12 cellular contexts compared by ENCODE assay signal in the genomic region with DNA sequence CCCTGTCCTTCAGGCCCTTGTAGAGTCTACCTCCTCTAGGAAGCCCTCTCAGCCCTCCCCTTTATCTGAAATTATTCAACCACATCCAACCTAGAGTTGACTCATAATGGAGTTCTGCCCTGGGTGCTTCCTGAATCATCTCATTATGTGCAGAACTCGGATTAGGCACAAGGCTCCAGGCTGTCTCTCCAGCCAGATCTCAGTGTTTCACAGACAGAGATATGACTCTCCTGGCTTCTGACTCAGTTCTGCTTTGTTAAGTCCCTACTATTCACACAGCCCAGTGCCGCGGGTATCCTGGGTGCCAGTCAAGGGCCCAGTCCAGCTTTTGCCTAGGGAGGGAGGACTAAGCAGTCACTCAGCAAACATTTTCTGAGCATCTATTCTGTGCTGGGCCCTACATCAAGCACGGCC. TPM values are rescaled to one million over a fixed set of nuclear protein-coding genes. Genes with fewer than 3 reads are reported as not detected.
DNase-seq lines count a peak whose midpoint lies in the region; ATAC-seq, FAIRE-seq and TF ChIP-seq lines count a peak whose summit lies in the region.
"Had no signal": no experiment of that assay in that cellular context is flagged by ENCODE, and none has a peak within 500 bp of the region (broad histone marks: within the 10 kb centered on the region; RNA-seq: fewer than 3 reads in every experiment).

No MANE protein-coding gene starts in this region.

- H3K4me3 Mint-ChIP-seq in T-helper 17 cell = no peak overlapping the region

- ATAC-seq in A549 (peak; percentile 51 to 69; a peak in 5 of 6 replicates), SK-N-SH treated with all-trans-retinoic acid at 6 μM for 48 hours (peak; percentile 71), T-helper 17 cell (no peak), HG03175 (IDR thresholded peaks at IDR 0.05; ENCODE audit: unreplicated experiment) (no peak), gastrocnemius medialis (no peak)

- in situ Hi-C loops in gastrocnemius medialis (cut with MboI; ENCODE audit: low sequenced_read_pairs in 4 of 4) = no loop called here

- TF ChIP-seq RAD21 in A549 (conservative IDR thresholded peaks at IDR 0.05 in 1 of 2, IDR thresholded peaks at IDR 0.05 in 1 of 2) = no peak; a peak in 1 of 5 replicates

- H3K4me3 ChIP-seq in A549 (no peak overlapping the region), HEK293 (ENCODE audit: low read depth, low read length) (no peak overlapping the region), fibroblast of the aortic adventitia (ENCODE audit: low read depth, low read length) (no peak overlapping the region), gastrocnemius medialis (no peak overlapping the region)
- H3K4me3 ChIP-seq: colonic mucosa had no signal

- no peak for FAIRE-seq in A549 (lab: Jason Lieb, UNC)

- TF ChIP-seq CTCF in A549 (IDR thresholded peaks at IDR 0.05) = no peak
- TF ChIP-seq CTCF in HEK293 (tag by site-specific recombination; IDR thresholded peaks at IDR 0.05) = no peak
- TF ChIP-seq CTCF in fibroblast of the aortic adventitia (IDR thresholded peaks at IDR 0.05; ENCODE audit: insufficient read depth, low read length) = no peak
- no peak for TF ChIP-seq CTCF in gastrocnemius medialis (IDR thresholded peaks at IDR 0.05 in 4 of 5, conservative IDR thresholded peaks at IDR 0.05 in 1 of 5)

- H3K36me3 ChIP-seq in HEK293 (ENCODE audit: control insufficient read depth in 2 of 2, insufficient read depth in 1 of 2, low read length in 2 of 2) (peaks cover 0 to 12% of the 10 kb centered on the region in 2 experiments; a peak in 1 of 3 replicates), gastrocnemius medialis (no peaks in the 10 kb centered on the region)
- H3K36me3 ChIP-seq: colonic mucosa had no signal

- H3K27me3 Mint-ChIP-seq in T-helper 17 cell = peaks cover 33% of the 10 kb centered on the region

- peak overlapping the region; percentile 90 to 97 for H3K27ac ChIP-seq in A549
- peak overlapping the region; percentile 53; the same call in 1 of the 2 replicates for H3K27ac ChIP-seq in HEK293 (ENCODE audit: extremely low read depth, low read depth, low read length)
- H3K27ac ChIP-seq in gastrocnemius medialis = no peak overlapping the region
- H3K27ac ChIP-seq: colonic mucosa had no signal

- intact Hi-C loops in gastrocnemius medialis (cut with DNase I; ENCODE audit: low total_unique reads) = no loop called here

- CTCF ChIA-PET in A549 (lab: Yijun Ruan, JAX) = interaction anchor here (1.1 to 4.8 kb wide), 2 partner anchors 14 to 114 kb away, joined by 5 to 26 read pairs; no protein-coding TSS in a partner anchor
- CTCF ChIA-PET in HEK293 (lab: Yijun Ruan, JAX) = interaction anchor here (0.7 to 5.3 kb wide), 4 partner anchors 11 to 116 kb away, joined by 3 to 38 read pairs (median 10); no protein-coding TSS in a partner anchor

- H3K4me2 ChIP-seq in A549 = peak overlapping the region; percentile 44

- TF ChIP-seq POLR2A in A549 (IDR thresholded peaks at IDR 0.05; ENCODE audit: low read length) (no peak), gastrocnemius medialis (IDR thresholded peaks at IDR 0.05) (no peak)

- TF ChIP-seq EP300 in A549 (IDR thresholded peaks at IDR 0.05) = no peak; a peak in 1 of 5 replicates

- no peaks in the 10 kb centered on the region for H3K27me3 ChIP-seq in gastrocnemius medialis
- H3K27me3 ChIP-seq: colonic mucosa had no signal

- no peaks in the 10 kb centered on the region for H3K36me3 Mint-ChIP-seq in T-helper 17 cell (ENCODE audit: low read depth)

- no peak overlapping the region for H3K27ac Mint-ChIP-seq in T-helper 17 cell

- 4% methylated on average over 3 of the region's 4 CpGs for WGBS in A549 (ENCODE audit: missing lambda C conversion rate)

- POLR2A ChIA-PET in A549 (lab: Yijun Ruan, JAX) (interaction anchor here (1.0 to 1.7 kb wide), 4 partner anchors 10 to 58 kb away, joined by 3 to 7 read pairs (median 5); partner anchors contain the start of gene STRA6), HEK293 (lab: Yijun Ruan, JAX) (interaction anchor here (1.0 to 1.7 kb wide), 5 partner anchors 8 to 58 kb away, joined by 4 to 8 read pairs (median 4); partner anchors contain the start of gene STRA6)

- H3K4me1 ChIP-seq in A549 (peaks cover 66% of the 10 kb centered on the region), HEK293 (ENCODE audit: control insufficient read depth, insufficient read depth, low read length) (peaks cover 22% of the 10 kb centered on the region), gastrocnemius medialis (no peaks in the 10 kb centered on the region)

- no peaks in the 10 kb centered on the region for H3K9me3 ChIP-seq in A549
- no peaks in the 10 kb centered on the region for H3K9me3 ChIP-seq in HEK293 (ENCODE audit: control insufficient read depth, insufficient read depth, low read depth, low read length)
- H3K9me3 ChIP-seq in T-helper 17 cell (ENCODE audit: control insufficient read depth, low read length, poor library complexity, severe bottlenecking) = no peaks in the 10 kb centered on the region
- H3K9me3 ChIP-seq in gastrocnemius medialis = no peaks in the 10 kb centered on the region
- H3K9me3 ChIP-seq: colonic mucosa had no signal

- DNase-seq in A549 (ENCODE audit: low read depth in 1 of 2, low spot score in 1 of 2) = peak in 1 of 2 experiments; percentile 67
- peak; percentile 93 for DNase-seq in fibroblast of the aortic adventitia (ENCODE audit: low read depth)
- no peak for DNase-seq in T-helper 17 cell
- no peak for DNase-seq in NCI-H128 (lab: John Stamatoyannopoulos, UW; ENCODE audit: unreplicated experiment)
- DNase-seq in gastrocnemius medialis = no peak
- DNase-seq: colonic mucosa, NCI-H146, posterior cingulate gyrus, SHP77 had no signal

- peaks cover 4% of the 10 kb centered on the region for H3K4me1 Mint-ChIP-seq in T-helper 17 cell

TF ChIP-seq in A549, 52 proteins besides CTCF, POLR2A, EP300 and RAD21 (continues in another document):
- TF ChIP-seq CBX8 (IDR thresholded peaks at IDR 0.05) (no peak), JUN (IDR thresholded peaks at IDR 0.05) (no peak; a peak in 1 of 5 replicates), HDAC2 (IDR thresholded peaks at IDR 0.05) (no peak), JUNB (IDR thresholded peaks at IDR 0.05) (no peak), RCOR1 (IDR thresholded peaks at IDR 0.05; ENCODE audit: low read depth, low read length) (no peak)

TF ChIP-seq in HEK293, 187 proteins besides CTCF, POLR2A, EP300 and RAD21 (continues in another document):
- peak; percentile 86; the same call in 1 of the 2 replicates for TF ChIP-seq ZNF660 (tag by site-specific recombination; IDR thresholded peaks at IDR 0.05)
- no peak for TF ChIP-seq TRIM28 (IDR thresholded peaks at IDR 0.05; ENCODE audit: borderline replicate concordance, low read length)
- TF ChIP-seq ZNF692 (tag by site-specific recombination; IDR thresholded peaks at IDR 0.05) = no peak

TF ChIP-seq in SK-N-SH treated with all-trans-retinoic acid at 6 μM for 48 hours, 23 proteins besides CTCF, POLR2A, EP300 and RAD21:
- TF ChIP-seq ISL1 (CRISPR knock-in tag; IDR thresholded peaks at IDR 0.05) (no peak), ZFP3 (CRISPR knock-in tag; IDR thresholded peaks at IDR 0.05) (0 out of 2 replicates have a peak, but pooled peaks have one; percentile 64)

RNA-seq across cellular contexts. Expression of gene STRA6, which starts 9.3 kb away (rescaled TPM):
- 35.0 and 49.8 TPM in 2 replicates for polyA plus RNA-seq in A549 (2011; rRNA removed)
- 31.3 and 39.8 TPM in 2 replicates for polyA plus RNA-seq in A549 (2012; cell fraction: cytosol; rRNA removed)
- polyA plus RNA-seq in A549 (2012; cell fraction: nucleus; rRNA removed) = 165 and 201 TPM in 2 replicates
- 60.6 to 76.4 TPM (median 70.2 TPM) in 3 replicates for polyA plus RNA-seq in A549 (2017; fragmentation: RNase III; extraction: RNeasy Plus Mini Kit Qiagen cat#74134 plus additional on column Dnase treatment)
- polyA minus RNA-seq in A549 (2011; rRNA and poly(A)+ RNA removed) = 63.6 and 65.0 TPM in 2 replicates
- 0.18 and 0.25 TPM in 2 replicates for total RNA-seq in fibroblast of the aortic adventitia (ENCODE audit: low replicate concordance)
- not detected for total RNA-seq in T-helper 17 cell
- total RNA-seq in gastrocnemius medialis = not detected
- total RNA-seq: colonic mucosa had no signal

RNA-seq across cellular contexts. Expression of gene ISLR, which starts 19.8 kb away (rescaled TPM):
- polyA plus RNA-seq in A549 (2011; rRNA removed) = 0.10 and 0.28 TPM in 2 replicates
- 0.11 and 0.17 TPM in 2 replicates for polyA plus RNA-seq in A549 (2012; cell fraction: cytosol; rRNA removed)
- polyA plus RNA-seq in A549 (2012; cell fraction: nucleus; rRNA removed) = 0.59 and 1.1 TPM in 2 replicates
- polyA plus RNA-seq in A549 (2017; fragmentation: RNase III; extraction: RNeasy Plus Mini Kit Qiagen cat#74134 plus additional on column Dnase treatment) = 0.25 to 0.43 TPM (median 0.30 TPM) in 3 replicates
- polyA minus RNA-seq in A549 (2011; rRNA and poly(A)+ RNA removed) = 0.12 TPM in 1 of 2 replicates, not detected in the other
- total RNA-seq in fibroblast of the aortic adventitia (ENCODE audit: low replicate concordance) = 163 and 243 TPM in 2 replicates
- total RNA-seq in T-helper 17 cell = not detected
- total RNA-seq in gastrocnemius medialis = 10 to 100 TPM in 3 of 4 donors, 1 to 10 TPM in 1; 5.9 to 29.4 (median 25.9) TPM

RNA-seq across cellular contexts. Expression of gene CCDC33, which starts 42.8 kb away (rescaled TPM):
- polyA plus RNA-seq in A549 (2011; rRNA removed) (5.4 and 5.9 TPM in 2 replicates), A549 (2017; fragmentation: RNase III; extraction: RNeasy Plus Mini Kit Qiagen cat#74134 plus additional on column Dnase treatment) (9.2 to 11.9 TPM (median 10.4 TPM) in 3 replicates)
- 5.2 and 6.0 TPM in 2 replicates for polyA plus RNA-seq in A549 (2012; cell fraction: cytosol; rRNA removed)
- polyA plus RNA-seq in A549 (2012; cell fraction: nucleus; rRNA removed) = 5.8 and 6.5 TPM in 2 replicates
- 4.5 and 4.6 TPM in 2 replicates for polyA minus RNA-seq in A549 (2011; rRNA and poly(A)+ RNA removed)
- total RNA-seq in fibroblast of the aortic adventitia (ENCODE audit: low replicate concordance) (0.09 TPM in 1 of 2 replicates, not detected in the other), T-helper 17 cell (not detected), gastrocnemius medialis (not detected)

Comparison
In these comparisons a context has a peak if more than half of its experiments do, and no peak if none do; other contexts are left out.
1. ATAC-seq: peak in A549 (2 of 2) and SK-N-SH treated with all-trans-retinoic acid at 6 μM for 48 hours (single experiment); none in T-helper 17 cell (single experiment), HG03175 (single experiment) and gastrocnemius medialis (0 of 2).
2. H3K27ac ChIP-seq: peak in A549 (2 of 2) and HEK293 (single experiment); none in gastrocnemius medialis (0 of 4).
3. RNA of gene ISLR, which starts 19.8 kb away (total RNA-seq): 163 to 243 TPM in fibroblast of the aortic adventitia and 5.9 to 29.4 TPM in gastrocnemius medialis; not detected in T-helper 17 cell; every median in the first group is over 4 times any median in the second.